13 cellular contexts compared by ENCODE assay signal in the genomic region with DNA sequence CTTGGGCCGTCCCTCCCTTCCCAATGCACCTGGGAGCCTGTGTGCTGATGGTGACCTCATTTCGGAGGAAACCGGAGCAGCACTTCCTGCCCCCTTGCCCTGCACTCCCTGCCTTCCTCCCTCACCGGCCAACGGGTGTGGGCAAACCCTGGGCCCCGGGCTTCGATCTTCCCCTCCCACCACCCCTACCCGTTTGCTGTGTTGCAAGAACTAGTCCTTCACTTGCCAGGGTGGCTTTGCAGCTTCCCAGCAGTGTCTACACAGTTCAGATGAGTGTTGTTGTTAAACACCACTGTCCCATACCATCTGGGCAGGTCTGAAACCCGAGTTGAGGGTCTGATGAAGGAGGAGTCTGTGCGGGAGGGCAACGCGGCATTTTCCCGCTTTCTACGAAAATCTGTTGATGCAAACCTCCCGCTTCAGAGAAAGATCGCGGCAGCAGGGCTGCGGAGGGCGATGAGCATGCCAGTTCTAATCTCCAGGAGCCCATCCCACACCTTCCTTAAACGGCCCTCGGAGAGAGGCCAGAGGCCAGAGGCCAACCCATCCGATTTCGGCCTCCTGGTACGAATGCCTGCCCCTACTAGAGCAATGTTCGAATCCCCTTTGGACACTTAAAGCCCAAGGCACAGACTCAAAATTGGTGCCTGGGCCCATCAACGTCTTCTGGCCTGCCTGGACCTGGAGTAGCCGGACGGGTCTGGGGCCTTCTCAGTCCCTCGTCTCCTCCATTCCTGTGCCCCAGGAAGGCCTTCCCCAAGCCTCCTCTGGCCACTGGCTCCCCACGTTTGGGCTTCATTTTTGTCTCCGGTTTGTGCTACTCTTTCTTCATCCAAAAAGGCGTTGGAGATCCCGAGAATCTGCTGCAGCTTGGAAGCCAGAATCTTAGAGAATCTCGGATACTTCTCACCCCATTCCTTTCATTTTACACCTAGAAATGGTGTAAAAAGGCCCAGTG. TPM values are rescaled to one million over a fixed set of nuclear protein-coding genes. Genes with fewer than 3 reads are reported as not detected.
DNase-seq lines count a peak whose midpoint lies in the region; ATAC-seq and TF ChIP-seq lines count a peak whose summit lies in the region.
"Had no signal": no experiment of that assay in that cellular context is flagged by ENCODE, and none has a peak within 500 bp of the region (broad histone marks: within the 10 kb centered on the region; RNA-seq: fewer than 3 reads in every experiment).

No MANE protein-coding gene starts in this region.

- H3K4me3 Mint-ChIP-seq in activated naive CD4-positive, alpha-beta T cell treated with anti-CD3 and anti-CD28 coated beads, Interleukin-2, amount 10 ng/mL, durations not matched to agents 7 days and 5 days: no peak overlapping the region
- H3K4me3 Mint-ChIP-seq in activated T-helper 1 cell treated with anti-CD3 and anti-CD28 coated beads, Interleukin-12 subunit alpha, Interleukin-12 subunit beta, Interleukin-2, Interleukin-4 antibody, amounts not matched to agents 30 ng/mL and 10 ng/mL and 1 ng/mL, durations not matched to agents 14 hours and 24 hours and 36 hours: no peak overlapping the region
- H3K4me3 Mint-ChIP-seq: activated T-cell treated with anti-CD3 and anti-CD28 coated beads, Interleukin-2, amount 50 U/mL, for 4 hours had no signal

- ATAC-seq in GM19452 (IDR thresholded peaks at IDR 0.05; ENCODE audit: unreplicated experiment) (no peak), HG03520 (IDR thresholded peaks at IDR 0.05; ENCODE audit: unreplicated experiment) (no peak)

- 5% methylated on average over 27 to 34 of the region's 34 CpGs for WGBS in testis, 2 donors

- peaks cover 99% of the 10 kb centered on the region for H3K27me3 Mint-ChIP-seq in activated naive CD4-positive, alpha-beta T cell treated with anti-CD3 and anti-CD28 coated beads, Interleukin-2, amount 10 ng/mL, durations not matched to agents 7 days and 5 days
- H3K27me3 Mint-ChIP-seq in activated T-helper 1 cell treated with anti-CD3 and anti-CD28 coated beads, Interleukin-12 subunit alpha, Interleukin-12 subunit beta, Interleukin-2, Interleukin-4 antibody, amounts not matched to agents 30 ng/mL and 10 ng/mL and 1 ng/mL, durations not matched to agents 14 hours and 24 hours and 36 hours (ENCODE audit: insufficient read depth): peaks cover 81% of the 10 kb centered on the region

- no peak for TF ChIP-seq CTCF in testis (IDR thresholded peaks at IDR 0.05)

- H3K27ac ChIP-seq in iPS-20b (ENCODE audit: low read length) (no peak overlapping the region), testis (no peak overlapping the region)
- H3K27ac ChIP-seq: tibial nerve had no signal

- H3K36me3 ChIP-seq in iPS-20b (ENCODE audit: insufficient read depth, low read depth, low read length) (no peaks in the 10 kb centered on the region), testis (ENCODE audit: low read depth, missing control alignments) (no peaks in the 10 kb centered on the region)
- H3K36me3 ChIP-seq: tibial nerve had no signal

- peaks cover 9% of the 10 kb centered on the region; the same call in 1 of the 2 replicates for H3K4me1 ChIP-seq in iPS-20b (ENCODE audit: insufficient read depth, low read length)
- peaks cover 4% of the 10 kb centered on the region for H3K4me1 ChIP-seq in testis

- H3K27me3 ChIP-seq in iPS-20b (ENCODE audit: insufficient read depth, low read length): peaks cover 100% of the 10 kb centered on the region
- H3K27me3 ChIP-seq in testis: peaks cover 6% of the 10 kb centered on the region

- H3K9me3 Mint-ChIP-seq in activated naive CD4-positive, alpha-beta T cell treated with anti-CD3 and anti-CD28 coated beads, Interleukin-2, amount 10 ng/mL, durations not matched to agents 7 days and 5 days: no peaks in the 10 kb centered on the region
- H3K9me3 Mint-ChIP-seq in activated T-helper 1 cell treated with anti-CD3 and anti-CD28 coated beads, Interleukin-12 subunit alpha, Interleukin-12 subunit beta, Interleukin-2, Interleukin-4 antibody, amounts not matched to agents 30 ng/mL and 10 ng/mL and 1 ng/mL, durations not matched to agents 14 hours and 24 hours and 36 hours: no peaks in the 10 kb centered on the region
- H3K9me3 Mint-ChIP-seq: activated T-cell treated with anti-CD3 and anti-CD28 coated beads, Interleukin-2, amount 50 U/mL, for 4 hours had no signal

- H3K4me3 ChIP-seq in iPS-20b (ENCODE audit: low read length) (peak overlapping the region; percentile 6; the same call in 1 of the 2 replicates), testis (peak overlapping the region; percentile 18 to 24)

- CTCF ChIA-PET in activated naive CD4-positive, alpha-beta T cell treated with anti-CD3 and anti-CD28 coated beads, Interleukin-2, amount 10 ng/mL, durations not matched to agents 7 days and 5 days (lab: Charles Lee): interaction anchor here (3.3 kb wide), 1 partner anchor 12 kb away, joined by 19 read pairs; no protein-coding TSS in a partner anchor

- intact Hi-C loops in activated T-helper 1 cell treated with anti-CD3 and anti-CD28 coated beads, Interleukin-12 subunit alpha, Interleukin-12 subunit beta, Interleukin-2, Interleukin-4 antibody, amounts not matched to agents 30 ng/mL and 10 ng/mL and 1 ng/mL, durations not matched to agents 14 hours and 24 hours and 36 hours (cut with micrococcal nuclease): no loop called here
- intact Hi-C loops in testis (cut with DNase I; ENCODE audit: low total_unique reads): no loop called here

- DNase-seq in activated naive CD4-positive, alpha-beta T cell treated with anti-CD3 and anti-CD28 coated beads, Interleukin-2, amount 10 ng/mL, durations not matched to agents 7 days and 5 days: no peak
- no peak for DNase-seq in activated naive CD4-positive, alpha-beta T cell treated with Interleukin-2 at 50 U/mL for 16 hours
- no peak for DNase-seq in activated T-helper 1 cell treated with anti-CD3 and anti-CD28 coated beads, Interleukin-12 subunit alpha, Interleukin-12 subunit beta, Interleukin-2, Interleukin-4 antibody, amounts not matched to agents 30 ng/mL and 10 ng/mL and 1 ng/mL, durations not matched to agents 14 hours and 24 hours and 36 hours (ENCODE audit: low spot score)
- no peak for DNase-seq in testis
- no peak for DNase-seq in activated CD4-positive, CD25-positive, alpha-beta regulatory T cell (lab: John Stamatoyannopoulos, UW)
- DNase-seq: activated T-cell treated with anti-CD3 and anti-CD28 coated beads, Interleukin-2, amount 50 U/mL, for 4 hours; Calu3; NCI-H1417 treated with DMSO at 0.1 percent for 48 hours; SK-N-SH had no signal

- no peak overlapping the region for H3K9ac ChIP-seq in iPS-20b (ENCODE audit: low read depth, low read length)
- H3K9ac ChIP-seq: SK-N-SH had no signal

- peak overlapping the region; percentile 42 for H3K27ac Mint-ChIP-seq in activated naive CD4-positive, alpha-beta T cell treated with anti-CD3 and anti-CD28 coated beads, Interleukin-2, amount 10 ng/mL, durations not matched to agents 7 days and 5 days
- peak overlapping the region; percentile 23 for H3K27ac Mint-ChIP-seq in activated T-helper 1 cell treated with anti-CD3 and anti-CD28 coated beads, Interleukin-12 subunit alpha, Interleukin-12 subunit beta, Interleukin-2, Interleukin-4 antibody, amounts not matched to agents 30 ng/mL and 10 ng/mL and 1 ng/mL, durations not matched to agents 14 hours and 24 hours and 36 hours

- peaks cover 3% of the 10 kb centered on the region for H3K36me3 Mint-ChIP-seq in activated naive CD4-positive, alpha-beta T cell treated with anti-CD3 and anti-CD28 coated beads, Interleukin-2, amount 10 ng/mL, durations not matched to agents 7 days and 5 days
- no peaks in the 10 kb centered on the region for H3K36me3 Mint-ChIP-seq in activated T-helper 1 cell treated with anti-CD3 and anti-CD28 coated beads, Interleukin-12 subunit alpha, Interleukin-12 subunit beta, Interleukin-2, Interleukin-4 antibody, amounts not matched to agents 30 ng/mL and 10 ng/mL and 1 ng/mL, durations not matched to agents 14 hours and 24 hours and 36 hours (ENCODE audit: low read depth)

- TF ChIP-seq POLR2A in testis (IDR thresholded peaks at IDR 0.05): no peak

- H3K9me3 ChIP-seq in iPS-20b (ENCODE audit: insufficient read depth, low read depth, low read length) (peaks cover 8% of the 10 kb centered on the region; the same call in 1 of the 2 replicates), testis (no peaks in the 10 kb centered on the region)
- H3K9me3 ChIP-seq: SK-N-SH, tibial nerve had no signal

- H3K4me1 Mint-ChIP-seq in activated naive CD4-positive, alpha-beta T cell treated with anti-CD3 and anti-CD28 coated beads, Interleukin-2, amount 10 ng/mL, durations not matched to agents 7 days and 5 days: peaks cover 9% of the 10 kb centered on the region
- no peaks in the 10 kb centered on the region for H3K4me1 Mint-ChIP-seq in activated T-helper 1 cell treated with anti-CD3 and anti-CD28 coated beads, Interleukin-12 subunit alpha, Interleukin-12 subunit beta, Interleukin-2, Interleukin-4 antibody, amounts not matched to agents 30 ng/mL and 10 ng/mL and 1 ng/mL, durations not matched to agents 14 hours and 24 hours and 36 hours (ENCODE audit: low read depth)

RNA-seq across cellular contexts. Expression of a gene that starts 35.8 kb away (rescaled TPM):
- 116 and 134 TPM in 2 replicates for total RNA-seq in activated T-helper 1 cell treated with anti-CD3 and anti-CD28 coated beads, Interleukin-12 subunit alpha, Interleukin-12 subunit beta, Interleukin-2, Interleukin-4 antibody, amounts not matched to agents 30 ng/mL and 10 ng/mL and 1 ng/mL, durations not matched to agents 14 hours and 24 hours and 36 hours
- total RNA-seq in testis: 10 to 100 TPM; 65.2 to 73.3 TPM
- 31.6 TPM for polyA plus RNA-seq in testis (ENCODE audit: insufficient read depth, low read depth, low replicate concordance)
